Comparison of ENCODE assay signal across 15 cellular contexts in the genomic region with DNA sequence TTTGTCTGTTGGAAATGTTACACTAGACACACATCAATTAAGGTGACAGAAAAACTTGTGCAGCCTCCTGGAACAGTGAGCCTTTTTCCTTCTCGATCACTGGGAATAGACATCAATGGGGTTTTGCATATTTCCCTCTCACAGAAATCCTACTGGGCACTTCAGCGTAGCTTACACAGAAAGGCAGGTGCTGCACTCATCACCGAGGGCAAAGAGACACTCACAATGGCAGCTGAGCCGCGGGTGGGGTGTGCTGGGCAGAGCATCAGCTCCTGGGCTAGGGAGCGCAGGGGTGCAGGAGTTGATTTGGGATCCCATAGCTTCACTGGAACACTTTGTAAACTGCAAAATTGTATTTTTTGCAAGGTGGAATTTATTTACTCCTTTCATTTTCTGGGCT.
DNase-seq lines count a peak whose midpoint lies in the region; FAIRE-seq and TF ChIP-seq lines count a peak whose summit lies in the region.
"Had no signal": no experiment of that assay in that cellular context is flagged by ENCODE, and none has a peak within 500 bp of the region (broad histone marks: within the 10 kb centered on the region; RNA-seq: fewer than 3 reads in every experiment).

No MANE protein-coding gene starts in this region.

- peaks cover 2% of the 10 kb centered on the region for H3K36me3 Mint-ChIP-seq in astrocyte (ENCODE audit: low read depth, unreplicated experiment)

- peak overlapping the region; percentile 48 for H3K9ac ChIP-seq in astrocyte (ENCODE audit: low read length)
- H3K9ac ChIP-seq in skeletal muscle tissue (ENCODE audit: low read depth in 1 of 3, low read length in 3 of 3) = no peak overlapping the region
- H3K9ac ChIP-seq: KMS-11 had no signal

- H4K20me1 ChIP-seq in astrocyte (ENCODE audit: insufficient read depth, low read length) = no peaks in the 10 kb centered on the region
- H4K20me1 ChIP-seq in PC-9 (ENCODE audit: insufficient read depth) = no peaks in the 10 kb centered on the region

- H3K36me3 ChIP-seq in H7 (replicated peaks; ENCODE audit: control insufficient read depth, insufficient read depth, low read length) (no peaks in the 10 kb centered on the region), astrocyte (ENCODE audit: insufficient read depth, low read length) (no peaks in the 10 kb centered on the region), skeletal muscle tissue (ENCODE audit: control insufficient read depth in 3 of 3, insufficient read depth in 3 of 3, low read length in 3 of 3) (no peaks in the 10 kb centered on the region), PC-9 (ENCODE audit: low read depth) (no peaks in the 10 kb centered on the region)
- H3K36me3 ChIP-seq: BE2C had no signal

- intact Hi-C loops in PC-9 (cut with micrococcal nuclease; ENCODE audit: unreplicated experiment) = no loop called here

- H2AFZ ChIP-seq in astrocyte (ENCODE audit: low read depth, low read length) = no peak overlapping the region
- H2AFZ ChIP-seq in PC-9 = no peak overlapping the region

- H3K4me2 ChIP-seq in astrocyte (ENCODE audit: low read length) (peak overlapping the region; percentile 7), PC-9 (no peak overlapping the region)
- H3K4me2 ChIP-seq: KMS-11 had no signal

- CTCF ChIA-PET in PC-9 (lab: Charles Lee) = no interaction called here

- peaks cover 2% of the 10 kb centered on the region for H3K27me3 Mint-ChIP-seq in astrocyte (ENCODE audit: low read depth, unreplicated experiment)

- no peaks in the 10 kb centered on the region for H3F3A ChIP-seq in PC-9 (ENCODE audit: insufficient read depth, low read depth)

- no TSS peak for BruUV-seq in PC-9 (replicated peaks; lab: Mats Ljungman, UMichigan)

- no peak overlapping the region for H3K4me3 Mint-ChIP-seq in astrocyte (ENCODE audit: unreplicated experiment)
- H3K4me3 Mint-ChIP-seq: memory B cell had no signal

- peak; percentile 39 for DNase-seq in H7
- peak; percentile 53 for DNase-seq in NCI-H146 treated with DMSO at 0.1 percent for 48 hours (lab: John Stamatoyannopoulos, UW; ENCODE audit: unreplicated experiment)
- DNase-seq in astrocyte (ENCODE audit: low read depth) = no peak
- no peak for DNase-seq in GM19239 (ENCODE audit: insufficient read length, low spot score)
- no peak for DNase-seq in PC-9
- DNase-seq in NCI-H226 = no peak
- DNase-seq: BE2C; DMS79; effector CD4-positive, alpha-beta T cell; NCI-H2081 treated with DMSO at 0.1 percent for 48 hours had no signal

- peaks cover 28% of the 10 kb centered on the region for H3K4me1 ChIP-seq in astrocyte (ENCODE audit: insufficient read depth, low read length)
- H3K4me1 ChIP-seq in skeletal muscle tissue (ENCODE audit: control insufficient read depth in 3 of 3, insufficient read depth in 3 of 3, low read length in 3 of 3) = peaks cover 2 to 10% (median 7%) of the 10 kb centered on the region in 3 donors
- no peaks in the 10 kb centered on the region for H3K4me1 ChIP-seq in PC-9 (replicated peaks; ENCODE audit: insufficient read depth)
- H3K4me1 ChIP-seq: BE2C had no signal

- POLR2A ChIA-PET in PC-9 (lab: Charles Lee; ENCODE audit: unreplicated experiment) = no interaction called here

- no peak overlapping the region for H3K4me3 ChIP-seq in H7 (ENCODE audit: insufficient read depth, low read depth, low read length)
- H3K4me3 ChIP-seq in astrocyte (ENCODE audit: insufficient read depth, low read depth, low read length) = no peak overlapping the region
- H3K4me3 ChIP-seq in skeletal muscle tissue (ENCODE audit: low read length in 3 of 3) = no peak overlapping the region
- no peak overlapping the region for H3K4me3 ChIP-seq in PC-9

- peak overlapping the region; percentile 83 for H3K27ac ChIP-seq in astrocyte (ENCODE audit: low read depth, low read length)
- peak overlapping the region; percentile 60 for H3K27ac ChIP-seq in skeletal muscle tissue (ENCODE audit: low read depth, low read length)
- no peak overlapping the region for H3K27ac ChIP-seq in PC-9
- H3K27ac ChIP-seq: KMS-11, VCaP had no signal

- FAIRE-seq in astrocyte (lab: Jason Lieb, UNC) (no peak), GM19239 (lab: Jason Lieb, UNC) (no peak)
- FAIRE-seq: H54 had no signal

- peak overlapping the region; percentile 89 for H3K27ac Mint-ChIP-seq in astrocyte (ENCODE audit: unreplicated experiment)
- H3K27ac Mint-ChIP-seq: memory B cell had no signal

- peaks cover 14% of the 10 kb centered on the region for H3K9me3 Mint-ChIP-seq in astrocyte (ENCODE audit: unreplicated experiment)
- H3K9me3 Mint-ChIP-seq: memory B cell had no signal

- no peaks in the 10 kb centered on the region for H3K9me2 ChIP-seq in PC-9 (ENCODE audit: insufficient read depth)

- TF ChIP-seq CTCF in astrocyte (IDR thresholded peaks at IDR 0.05; ENCODE audit: insufficient read depth, low read depth, low read length) = no peak
- no peak for TF ChIP-seq CTCF in PC-9 (conservative IDR thresholded peaks at IDR 0.05)

- H3K4me1 Mint-ChIP-seq in astrocyte (ENCODE audit: low read depth, unreplicated experiment) = peaks cover 32% of the 10 kb centered on the region
- H3K4me1 Mint-ChIP-seq: memory B cell had no signal

- H3K27me3 ChIP-seq in H7 (ENCODE audit: control insufficient read depth, insufficient read depth, low read length) = no peaks in the 10 kb centered on the region
- no peaks in the 10 kb centered on the region for H3K27me3 ChIP-seq in astrocyte (ENCODE audit: insufficient read depth, low read length)
- H3K27me3 ChIP-seq in skeletal muscle tissue (ENCODE audit: control insufficient read depth in 3 of 3, insufficient read depth in 3 of 3, low read length in 3 of 3) = no peaks in the 10 kb centered on the region
- H3K27me3 ChIP-seq in PC-9 (ENCODE audit: insufficient read depth, low read depth) = peaks cover 74% of the 10 kb centered on the region
- H3K27me3 ChIP-seq: BE2C had no signal

- H3K9me3 ChIP-seq in astrocyte (ENCODE audit: insufficient read depth, low read depth, low read length) = no peaks in the 10 kb centered on the region
- no peaks in the 10 kb centered on the region for H3K9me3 ChIP-seq in skeletal muscle tissue (ENCODE audit: control insufficient read depth in 3 of 3, low read length in 3 of 3)
- no peaks in the 10 kb centered on the region for H3K9me3 ChIP-seq in PC-9 (ENCODE audit: insufficient read depth, low read depth)
- H3K9me3 ChIP-seq: BE2C had no signal

- H3K79me2 ChIP-seq in astrocyte (ENCODE audit: insufficient read depth, low read length) (no peaks in the 10 kb centered on the region), PC-9 (ENCODE audit: low read depth) (no peaks in the 10 kb centered on the region)

Comparison
In these comparisons a context has a peak if more than half of its experiments do, and no peak if none do; other contexts are left out.
1. DNase-seq: peak in H7 (single experiment) and NCI-H146 treated with DMSO at 0.1 percent for 48 hours (single experiment); none in astrocyte (single experiment), GM19239 (single experiment), PC-9 (0 of 2) and NCI-H226 (single experiment).